In the genomic region with DNA sequence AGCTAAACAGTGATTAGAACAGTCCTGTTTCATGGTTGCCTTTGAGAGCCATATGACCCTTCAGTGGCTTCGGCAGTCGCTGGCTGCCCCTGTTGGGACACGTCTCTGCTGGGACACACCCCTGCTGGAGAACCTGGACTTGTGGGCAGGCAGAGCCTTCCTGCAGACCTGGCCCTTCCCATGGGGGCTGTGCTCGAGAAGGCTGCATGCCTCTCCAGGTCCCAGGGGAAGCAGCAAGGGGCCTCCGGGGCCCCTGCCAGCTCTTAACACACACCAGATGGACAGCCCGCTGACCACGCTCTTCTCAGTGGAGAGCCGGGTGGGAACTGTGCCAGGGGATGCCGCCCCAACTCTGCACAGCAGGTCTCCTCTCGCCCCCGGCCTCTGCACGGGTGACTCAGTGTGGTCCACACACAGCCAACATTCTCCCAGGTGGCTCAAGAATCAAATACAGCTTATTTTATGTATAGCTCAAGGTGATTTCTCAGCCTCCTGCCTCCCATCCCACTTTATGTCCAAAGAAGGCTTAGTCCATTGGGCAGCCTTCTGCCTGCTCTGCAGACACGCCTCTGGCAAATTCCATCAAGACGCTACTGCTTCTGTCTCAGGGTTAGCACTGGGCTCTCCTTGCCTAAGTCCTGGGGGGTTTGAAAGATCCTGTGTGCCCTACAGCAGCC, we compare ENCODE assay signal across 15 cellular contexts.
DNase-seq lines count a peak whose midpoint lies in the region; ATAC-seq and TF ChIP-seq lines count a peak whose summit lies in the region.
"Had no signal": no experiment of that assay in that cellular context is flagged by ENCODE, and none has a peak within 500 bp of the region (broad histone marks: within the 10 kb centered on the region; RNA-seq: fewer than 3 reads in every experiment).

No MANE protein-coding gene starts in this region.

- no peak overlapping the region for H3K4me3 Mint-ChIP-seq in mesothelial cell of epicardium
- H3K4me3 Mint-ChIP-seq: CD8-positive, alpha-beta T cell; effector memory CD8-positive, alpha-beta T cell had no signal

- TF ChIP-seq EP300 in Ishikawa (IDR thresholded peaks at IDR 0.05; ENCODE audit: borderline replicate concordance), result no peak

- peak; percentile 92 for DNase-seq in AG10803 (ENCODE audit: low read depth)
- peak; percentile 36 for DNase-seq in cerebellum (ENCODE audit: low spot score)
- peak in 1 of 2 experiments; percentile 49 for DNase-seq in mesothelial cell of epicardium (ENCODE audit: low spot score in 2 of 2, unreplicated experiment in 2 of 2)
- no peak for DNase-seq in NCI-H345 (lab: John Stamatoyannopoulos, UW)
- no peak for DNase-seq in NCI-H82 treated with DMSO at 0.1 percent for 48 hours (lab: John Stamatoyannopoulos, UW; ENCODE audit: unreplicated experiment)
- DNase-seq in activated CD4-positive, CD25-positive, alpha-beta regulatory T cell (lab: John Stamatoyannopoulos, UW), result no peak
- DNase-seq: activated CD4-positive, alpha-beta T cell treated with anti-CD3 and anti-CD28 coated beads for 4 hours; activated effector memory CD4-positive, alpha-beta T cell treated with anti-CD3 and anti-CD28 coated beads, Interleukin-2, amount 50 U/mL, for 16 hours; CD8-positive, alpha-beta T cell; effector memory CD8-positive, alpha-beta T cell; ovary; SHP77 had no signal

- no peaks in the 10 kb centered on the region for H3K9me3 Mint-ChIP-seq in mesothelial cell of epicardium
- H3K9me3 Mint-ChIP-seq: CD8-positive, alpha-beta T cell; effector memory CD8-positive, alpha-beta T cell had no signal

- ATAC-seq in HG02678 (IDR thresholded peaks at IDR 0.05; ENCODE audit: unreplicated experiment), result no peak
- ATAC-seq: CD8-positive, alpha-beta T cell; effector memory CD8-positive, alpha-beta T cell had no signal

- TF ChIP-seq RAD21 in Ishikawa (IDR thresholded peaks at IDR 0.05; ENCODE audit: low read depth), result no peak

- H3K36me3 Mint-ChIP-seq in mesothelial cell of epicardium, result peaks cover 13% of the 10 kb centered on the region
- H3K36me3 Mint-ChIP-seq: CD8-positive, alpha-beta T cell had no signal

- peak overlapping the region; percentile 53 for H3K27ac Mint-ChIP-seq in mesothelial cell of epicardium
- H3K27ac Mint-ChIP-seq: CD8-positive, alpha-beta T cell; effector memory CD8-positive, alpha-beta T cell had no signal

- H3K27me3 Mint-ChIP-seq in mesothelial cell of epicardium (ENCODE audit: low read depth), result peaks cover 10% of the 10 kb centered on the region

- peaks cover 22% of the 10 kb centered on the region for H3K4me1 Mint-ChIP-seq in mesothelial cell of epicardium

- TF ChIP-seq CTCF in AG10803 (conservative IDR thresholded peaks at IDR 0.05; ENCODE audit: low read length) (no peak), mesothelial cell of epicardium (IDR thresholded peaks at IDR 0.05; ENCODE audit: unreplicated experiment) (no peak)

- no peak overlapping the region for H3K4me3 ChIP-seq in AG10803 (ENCODE audit: low read length)
- H3K4me3 ChIP-seq: ovary, tibial nerve had no signal

TF ChIP-seq in Ishikawa, 13 proteins besides CTCF, POLR2A, EP300 and RAD21:
- TF ChIP-seq TEAD4 (IDR thresholded peaks at IDR 0.05) (no peak), YY1 (IDR thresholded peaks at IDR 0.05; ENCODE audit: low read depth) (no peak), EGR1 (IDR thresholded peaks at IDR 0.05) (peak; percentile 42; the same call in 1 of the 2 replicates), TCF12 (IDR thresholded peaks at IDR 0.05; ENCODE audit: low read depth) (0 out of 2 replicates have a peak, but pooled peaks have one; percentile 18), CREB1 (IDR thresholded peaks at IDR 0.05; ENCODE audit: low read depth) (no peak), FOXM1 (IDR thresholded peaks at IDR 0.05; ENCODE audit: borderline replicate concordance, low read depth) (no peak), NFIC (IDR thresholded peaks at IDR 0.05) (0 out of 2 replicates have a peak, but pooled peaks have one; percentile 35)
- TF ChIP-seq, protein P1, sequence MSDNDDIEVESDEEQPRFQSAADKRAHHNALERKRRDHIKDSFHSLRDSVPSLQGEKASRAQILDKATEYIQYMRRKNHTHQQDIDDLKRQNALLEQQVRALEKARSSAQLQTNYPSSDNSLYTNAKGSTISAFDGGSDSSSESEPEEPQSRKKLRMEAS (IDR thresholded peaks at IDR 0.05), result no peak
- TF ChIP-seq, protein P2, sequence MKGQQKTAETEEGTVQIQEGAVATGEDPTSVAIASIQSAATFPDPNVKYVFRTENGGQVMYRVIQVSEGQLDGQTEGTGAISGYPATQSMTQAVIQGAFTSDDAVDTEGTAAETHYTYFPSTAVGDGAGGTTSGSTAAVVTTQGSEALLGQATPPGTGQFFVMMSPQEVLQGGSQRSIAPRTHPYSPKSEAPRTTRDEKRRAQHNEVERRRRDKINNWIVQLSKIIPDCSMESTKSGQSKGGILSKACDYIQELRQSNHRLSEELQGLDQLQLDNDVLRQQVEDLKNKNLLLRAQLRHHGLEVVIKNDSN (IDR thresholded peaks at IDR 0.05), result no peak
- TF ChIP-seq, protein P3, sequence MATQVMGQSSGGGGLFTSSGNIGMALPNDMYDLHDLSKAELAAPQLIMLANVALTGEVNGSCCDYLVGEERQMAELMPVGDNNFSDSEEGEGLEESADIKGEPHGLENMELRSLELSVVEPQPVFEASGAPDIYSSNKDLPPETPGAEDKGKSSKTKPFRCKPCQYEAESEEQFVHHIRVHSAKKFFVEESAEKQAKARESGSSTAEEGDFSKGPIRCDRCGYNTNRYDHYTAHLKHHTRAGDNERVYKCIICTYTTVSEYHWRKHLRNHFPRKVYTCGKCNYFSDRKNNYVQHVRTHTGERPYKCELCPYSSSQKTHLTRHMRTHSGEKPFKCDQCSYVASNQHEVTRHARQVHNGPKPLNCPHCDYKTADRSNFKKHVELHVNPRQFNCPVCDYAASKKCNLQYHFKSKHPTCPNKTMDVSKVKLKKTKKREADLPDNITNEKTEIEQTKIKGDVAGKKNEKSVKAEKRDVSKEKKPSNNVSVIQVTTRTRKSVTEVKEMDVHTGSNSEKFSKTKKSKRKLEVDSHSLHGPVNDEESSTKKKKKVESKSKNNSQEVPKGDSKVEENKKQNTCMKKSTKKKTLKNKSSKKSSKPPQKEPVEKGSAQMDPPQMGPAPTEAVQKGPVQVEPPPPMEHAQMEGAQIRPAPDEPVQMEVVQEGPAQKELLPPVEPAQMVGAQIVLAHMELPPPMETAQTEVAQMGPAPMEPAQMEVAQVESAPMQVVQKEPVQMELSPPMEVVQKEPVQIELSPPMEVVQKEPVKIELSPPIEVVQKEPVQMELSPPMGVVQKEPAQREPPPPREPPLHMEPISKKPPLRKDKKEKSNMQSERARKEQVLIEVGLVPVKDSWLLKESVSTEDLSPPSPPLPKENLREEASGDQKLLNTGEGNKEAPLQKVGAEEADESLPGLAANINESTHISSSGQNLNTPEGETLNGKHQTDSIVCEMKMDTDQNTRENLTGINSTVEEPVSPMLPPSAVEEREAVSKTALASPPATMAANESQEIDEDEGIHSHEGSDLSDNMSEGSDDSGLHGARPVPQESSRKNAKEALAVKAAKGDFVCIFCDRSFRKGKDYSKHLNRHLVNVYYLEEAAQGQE (IDR thresholded peaks at IDR 0.05; ENCODE audit: low read depth), result no peak
TF ChIP-seq in Ishikawa: peak in this region for 3.

Comparison
In these comparisons a context has a peak if more than half of its experiments do, and no peak if none do; other contexts are left out.
1. DNase-seq: peak in AG10803 (single experiment) and cerebellum (single experiment); none in NCI-H345 (single experiment), NCI-H82 treated with DMSO at 0.1 percent for 48 hours (single experiment) and activated CD4-positive, CD25-positive, alpha-beta regulatory T cell (0 of 4).